9 cellular contexts compared by ENCODE assay signal in genomic region chr19:38519168-38519567, GRCh38.
"Had no signal": no experiment of that assay in that cellular context is flagged by ENCODE, and none has a peak within 500 bp of the region (broad histone marks: within the 10 kb centered on the region; RNA-seq: fewer than 3 reads in every experiment).

No MANE protein-coding gene starts in this region.

- H2AFZ ChIP-seq: GM23338 had no signal

- H3K4me3 Mint-ChIP-seq: GM23338, HFFc6 had no signal

- H3K4me3 ChIP-seq: GM23338, HAP-1, K562 had no signal

- H3K27ac Mint-ChIP-seq: GM23338, HFFc6 had no signal

- ATAC-seq: GM23338, HCT116, K562 had no signal

- FAIRE-seq: H54, HTR-8/SVneo, K562 had no signal

- DNase-seq: HFFc6, IMR-90, KG1 had no signal

- H3K4me1 Mint-ChIP-seq: GM23338 had no signal

- H3K36me3 ChIP-seq: HAP-1 had no signal

- H3K4me2 ChIP-seq: GM23338 had no signal

- H3K9me3 Mint-ChIP-seq: GM23338, HFFc6 had no signal

- H3K9me3 ChIP-seq: HAP-1 had no signal
